ENCODE assay signal across 24 cellular contexts in genomic region chr12:25082628-25083027, GRCh38.
DNase-seq lines count a peak whose midpoint lies in the region; ATAC-seq, FAIRE-seq and TF ChIP-seq lines count a peak whose summit lies in the region.
"Had no signal": no experiment of that assay in that cellular context is flagged by ENCODE, and none has a peak within 500 bp of the region (broad histone marks: within the 10 kb centered on the region; RNA-seq: fewer than 3 reads in every experiment).

No MANE protein-coding gene starts in this region.

- H3K27me3 ChIP-seq in BLaER1 treated with 17β-estradiol and CSF1 and Interleukin-3, amounts not matched to agents 10 nM and 100 nM = no peaks in the 10 kb centered on the region
- no peaks in the 10 kb centered on the region for H3K27me3 ChIP-seq in HepG2 (ENCODE audit: control insufficient read depth in 1 of 2, insufficient read depth in 2 of 2, low read length in 2 of 2)
- H3K27me3 ChIP-seq in SJCRH30 = no peaks in the 10 kb centered on the region
- H3K27me3 ChIP-seq: BE2C had no signal

- no peak overlapping the region for H3K27ac Mint-ChIP-seq in type B pancreatic cell
- H3K27ac Mint-ChIP-seq: CD4-positive, alpha-beta T cell; HFFc6 had no signal

- peak overlapping the region in 7 of 11 experiments; percentile 3 to 54 (median 35); a peak in 9 of 22 replicates for H3K4me2 ChIP-seq in BLaER1 treated with 17β-estradiol and CSF1 and Interleukin-3, amounts not matched to agents 10 nM and 100 nM
- H3K4me2 ChIP-seq in HepG2 (ENCODE audit: low read depth, low read length) = no peak overlapping the region
- H3K4me2 ChIP-seq: A549 had no signal

- in situ Hi-C loops in HepG2 (cut with HindIII; ENCODE audit: extremely low pct_ligation_motif_present, low pct_unique_long_range_greater_than_20kb) = no loop called here

- BruUV-seq in HepG2 (replicated peaks; lab: Mats Ljungman, UMichigan) = no TSS peak

- no peak for TF ChIP-seq EP300 in HepG2 (IDR thresholded peaks at IDR 0.05; ENCODE audit: low read depth in 2 of 2, low read length in 2 of 2)
- TF ChIP-seq EP300 in HepG2 (CRISPR knock-in tag; IDR thresholded peaks at IDR 0.05; ENCODE audit: borderline replicate concordance) = no peak

- H3K36me3 Mint-ChIP-seq in type B pancreatic cell = peaks cover 32% of the 10 kb centered on the region

- no peak for TF ChIP-seq POLR2A in HepG2 (IDR thresholded peaks at IDR 0.05; ENCODE audit: insufficient read depth in 1 of 2, low read depth in 2 of 2, low read length in 2 of 2)

- H3K27ac ChIP-seq in BLaER1 treated with 17β-estradiol and CSF1 and Interleukin-3, amounts not matched to agents 10 nM and 100 nM = peak overlapping the region in 4 of 11 experiments; percentile 12 to 52 (median 42); a peak in 6 of 22 replicates
- no peak overlapping the region for H3K27ac ChIP-seq in HepG2 (ENCODE audit: extremely low read length, insufficient read depth, low read length)
- no peak overlapping the region for H3K27ac ChIP-seq in SJCRH30
- H3K27ac ChIP-seq: A549, C4-2B had no signal

- intact Hi-C loops in HepG2 (cut with micrococcal nuclease; ENCODE audit: unreplicated experiment) = no loop called here

- H3K27me3 Mint-ChIP-seq in type B pancreatic cell = no peaks in the 10 kb centered on the region
- H3K27me3 Mint-ChIP-seq: CD4-positive, alpha-beta T cell; CD8-positive, alpha-beta memory T cell had no signal

- TF ChIP-seq CTCF in HepG2 (CRISPR knock-in tag; IDR thresholded peaks at IDR 0.05) (no peak), type B pancreatic cell (conservative IDR thresholded peaks at IDR 0.05) (no peak)

- no peaks in the 10 kb centered on the region for H3K9me3 ChIP-seq in BLaER1 treated with 17β-estradiol and CSF1 and Interleukin-3, amounts not matched to agents 10 nM and 100 nM (replicated peaks in 1 of 11)
- no peaks in the 10 kb centered on the region for H3K9me3 ChIP-seq in HepG2 (ENCODE audit: low read length)
- H3K9me3 ChIP-seq in SJCRH30 (replicated peaks) = no peaks in the 10 kb centered on the region
- H3K9me3 ChIP-seq: A549, BE2C, HAP-1 had no signal

- 35% methylated on average over 2 of the region's 2 CpGs for WGBS in HepG2 (ENCODE audit: low lambda C conversion rate)

- H4K20me1 ChIP-seq in BLaER1 treated with 17β-estradiol and CSF1 and Interleukin-3, amounts not matched to agents 10 nM and 100 nM = peaks cover 0 to 100% (median 0%) of the 10 kb centered on the region in 11 experiments; a peak in 6 of 22 replicates
- no peaks in the 10 kb centered on the region for H4K20me1 ChIP-seq in HepG2 (ENCODE audit: insufficient read depth, low read length)

- peaks cover 81 to 100% (median 98%) of the 10 kb centered on the region in 11 experiments for H3K36me3 ChIP-seq in BLaER1 treated with 17β-estradiol and CSF1 and Interleukin-3, amounts not matched to agents 10 nM and 100 nM
- H3K36me3 ChIP-seq in HepG2 (replicated peaks in 1 of 2; ENCODE audit: control insufficient read depth in 1 of 2, insufficient read depth in 2 of 2, low read length in 2 of 2) = no peaks in the 10 kb centered on the region
- H3K36me3 ChIP-seq in SJCRH30 = no peaks in the 10 kb centered on the region
- H3K36me3 ChIP-seq: BE2C, HAP-1 had no signal

- H3K9me3 Mint-ChIP-seq in type B pancreatic cell = no peaks in the 10 kb centered on the region
- H3K9me3 Mint-ChIP-seq: CD4-positive, alpha-beta T cell; CD8-positive, alpha-beta memory T cell; HFFc6 had no signal

- POLR2A ChIA-PET in HepG2 (lab: Yijun Ruan, JAX) = no interaction called here

- H3K4me3 ChIP-seq in BLaER1 treated with 17β-estradiol and CSF1 and Interleukin-3, amounts not matched to agents 10 nM and 100 nM = no peak overlapping the region
- H3K4me3 ChIP-seq in HepG2 (replicated peaks in 1 of 3; ENCODE audit: insufficient read depth in 1 of 3, low read depth in 2 of 3, low read length in 3 of 3) = no peak overlapping the region
- no peak overlapping the region for H3K4me3 ChIP-seq in SJCRH30
- H3K4me3 ChIP-seq: A549, HAP-1 had no signal

- no peaks in the 10 kb centered on the region for H3K79me2 ChIP-seq in HepG2 (ENCODE audit: insufficient read depth, low read length)

- no peak for FAIRE-seq in HepG2 (lab: Jason Lieb, UNC)
- FAIRE-seq: A549, D721Med, GM12891, H54 had no signal

- ATAC-seq in HepG2 (no peak), HG03095 (IDR thresholded peaks at IDR 0.05; ENCODE audit: unreplicated experiment) (no peak)
- ATAC-seq: A549 had no signal

- no peak for TF ChIP-seq RAD21 in HepG2 (CRISPR knock-in tag; IDR thresholded peaks at IDR 0.05)

- peaks cover 30 to 86% (median 44%) of the 10 kb centered on the region in 10 experiments for H3K4me1 ChIP-seq in BLaER1 treated with 17β-estradiol and CSF1 and Interleukin-3, amounts not matched to agents 10 nM and 100 nM
- H3K4me1 ChIP-seq in HepG2 (ENCODE audit: insufficient read depth, low read length) (0 out of 2 replicates have a peak, but pooled peaks cover 5% of the 10 kb centered on the region), SJCRH30 (no peaks in the 10 kb centered on the region)
- H3K4me1 ChIP-seq: A549, BE2C, HAP-1 had no signal

- no peak overlapping the region for H2AFZ ChIP-seq in HepG2 (ENCODE audit: low read length)

- H3K4me1 Mint-ChIP-seq in type B pancreatic cell (ENCODE audit: unreplicated experiment) = no peaks in the 10 kb centered on the region

- peak; percentile 12 for DNase-seq in NCI-H69 (lab: John Stamatoyannopoulos, UW)
- DNase-seq in HepG2 (ENCODE audit: low spot score) = no peak
- DNase-seq in CD1c-positive myeloid dendritic cell (ENCODE audit: extremely low spot score) = no peak
- DNase-seq in type B pancreatic cell (ENCODE audit: extremely low spot score, unreplicated experiment) = no peak
- no peak for DNase-seq in SJCRH30
- DNase-seq: 8988T; ACHN; AML-193; BE2C; CD4-positive, alpha-beta T cell; CD8-positive, alpha-beta memory T cell; DMS 273 treated with DMSO at 0.1 percent for 48 hours; DMS79; GF-D8; GOT3; HFFc6 had no signal

- no peak overlapping the region for H3K4me3 Mint-ChIP-seq in type B pancreatic cell
- H3K4me3 Mint-ChIP-seq: CD4-positive, alpha-beta T cell; CD8-positive, alpha-beta memory T cell; HFFc6 had no signal

- CTCF ChIA-PET in HepG2 (lab: Yijun Ruan, JAX; ENCODE audit: low intra/inter-chr PET ratio, low total read pairs) = no interaction called here

- no peak overlapping the region for H3K9ac ChIP-seq in BLaER1 treated with 17β-estradiol and CSF1 and Interleukin-3, amounts not matched to agents 10 nM and 100 nM
- no peak overlapping the region for H3K9ac ChIP-seq in HepG2 (ENCODE audit: insufficient read depth, low read depth, low read length)

TF ChIP-seq in HepG2, 621 proteins besides CTCF, POLR2A, EP300 and RAD21:
- TF ChIP-seq ZNF501 (CRISPR knock-in tag; IDR thresholded peaks at IDR 0.05) (no peak), SOX13 (IDR thresholded peaks at IDR 0.05) (no peak), SOX13 (CRISPR knock-in tag; conservative IDR thresholded peaks at IDR 0.05 in 1 of 2, IDR thresholded peaks at IDR 0.05 in 1 of 2) (peak in 1 of 2 experiments; percentile 31; a peak in 1 of 4 replicates), ZBTB3 (CRISPR knock-in tag; IDR thresholded peaks at IDR 0.05; ENCODE audit: borderline replicate concordance, low read depth) (no peak), SOX5 (CRISPR knock-in tag; IDR thresholded peaks at IDR 0.05; ENCODE audit: borderline replicate concordance) (0 out of 2 replicates have a peak, but pooled peaks have one; percentile 41), FIP1L1 (IDR thresholded peaks at IDR 0.05; ENCODE audit: borderline replicate concordance, insufficient read depth, low read depth, low read length) (no peak)
